Comparison of ENCODE assay signal across 14 cellular contexts in the genomic region with DNA sequence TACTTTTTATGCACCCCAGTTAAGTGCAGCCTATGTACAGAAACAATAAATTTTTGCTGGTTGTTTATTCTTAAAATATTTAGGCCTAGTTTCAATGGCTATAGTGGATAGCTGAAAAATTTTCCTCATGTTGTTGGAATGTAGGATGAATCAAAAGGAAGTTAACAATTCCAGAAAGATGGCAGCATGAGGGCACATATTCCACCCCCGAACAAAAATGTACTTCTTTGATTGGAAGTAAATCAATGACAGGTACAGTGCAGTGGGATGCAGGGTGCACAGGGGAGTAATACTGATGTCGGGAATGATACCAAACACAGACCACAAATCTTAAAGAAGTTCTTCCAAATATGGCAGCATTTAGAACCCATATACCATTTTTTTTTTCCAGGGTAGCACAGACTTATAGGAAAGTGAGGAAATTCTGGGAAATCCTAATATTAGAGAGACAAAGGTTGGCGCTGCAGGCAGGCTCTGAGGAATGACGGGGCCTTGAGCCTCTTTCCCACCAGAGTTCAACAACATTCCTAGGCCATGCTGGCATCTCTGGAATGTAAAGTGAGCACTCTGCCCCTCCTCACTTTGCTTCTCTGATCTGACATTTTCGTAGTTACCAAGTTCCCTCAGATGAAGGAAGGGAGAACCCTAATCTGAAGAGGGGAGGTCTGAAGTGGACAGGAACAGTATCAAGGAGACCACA. TPM values are rescaled to one million over a fixed set of nuclear protein-coding genes. Genes with fewer than 3 reads are reported as not detected.
DNase-seq lines count a peak whose midpoint lies in the region; ATAC-seq and TF ChIP-seq lines count a peak whose summit lies in the region.
"Had no signal": no experiment of that assay in that cellular context is flagged by ENCODE, and none has a peak within 500 bp of the region (broad histone marks: within the 10 kb centered on the region; RNA-seq: fewer than 3 reads in every experiment).

No MANE protein-coding gene starts in this region.

- H3K27me3 ChIP-seq in cardiac muscle cell, result no peaks in the 10 kb centered on the region
- H3K27me3 ChIP-seq in upper lobe of right lung, result no peaks in the 10 kb centered on the region
- H3K27me3 ChIP-seq: esophagus muscularis mucosa had no signal

- H3K4me3 Mint-ChIP-seq in activated CD4-positive, alpha-beta T cell treated with anti-CD3 and anti-CD28 coated beads, Interleukin-2, amount 10 ng/mL, durations not matched to agents 7 days and 5 days, result no peak overlapping the region

- no peaks in the 10 kb centered on the region for H3K27me3 Mint-ChIP-seq in activated CD4-positive, alpha-beta T cell treated with anti-CD3 and anti-CD28 coated beads, Interleukin-2, amount 10 ng/mL, durations not matched to agents 7 days and 5 days

- no peaks in the 10 kb centered on the region for H3K36me3 ChIP-seq in cardiac muscle cell
- no peaks in the 10 kb centered on the region for H3K36me3 ChIP-seq in upper lobe of right lung
- H3K36me3 ChIP-seq: esophagus muscularis mucosa had no signal

- in situ Hi-C loops in astrocyte of the cerebellum (cut with HindIII; ENCODE audit: low sequenced_read_pairs), result no loop called here

- intact Hi-C loops in left ventricle myocardium superior (cut with micrococcal nuclease) (no loop called here), upper lobe of right lung (cut with DNase I) (no loop called here)

- ATAC-seq in left ventricle myocardium superior (no peak), upper lobe of right lung (peak; percentile 96), GM21367 (IDR thresholded peaks at IDR 0.05; ENCODE audit: unreplicated experiment) (no peak)

- no peak for TF ChIP-seq CTCF in cardiac muscle cell (IDR thresholded peaks at IDR 0.05; ENCODE audit: low read depth, low read length)
- TF ChIP-seq CTCF in astrocyte of the cerebellum (IDR thresholded peaks at IDR 0.05; ENCODE audit: low read depth, low read length, missing control alignments), result no peak
- TF ChIP-seq CTCF in upper lobe of right lung (IDR thresholded peaks at IDR 0.05), result no peak

- H3K9me3 Mint-ChIP-seq in activated CD4-positive, alpha-beta T cell treated with anti-CD3 and anti-CD28 coated beads, Interleukin-2, amount 10 ng/mL, durations not matched to agents 7 days and 5 days, result no peaks in the 10 kb centered on the region

- H3K4me1 ChIP-seq in cardiac muscle cell (ENCODE audit: low read depth) (peaks cover 16% of the 10 kb centered on the region), upper lobe of right lung (no peaks in the 10 kb centered on the region)

- DNase-seq in cardiac muscle cell (ENCODE audit: low read depth in 1 of 2, low spot score in 1 of 2) (peak; percentile 68 to 90), left ventricle myocardium superior (no peak), astrocyte of the cerebellum (ENCODE audit: low read depth) (peak; percentile 26), iPS-NIHi7 (ENCODE audit: extremely low spot score) (peak; percentile 80), upper lobe of right lung (no peak), NCI-H1694 treated with DMSO at 0.1 percent for 48 hours (lab: John Stamatoyannopoulos, UW) (no peak)
- DNase-seq in activated CD4-positive, alpha-beta T cell treated with anti-CD3 and anti-CD28 coated beads, Interleukin-2, amount 10 ng/mL, durations not matched to agents 7 days and 5 days, result no peak
- DNase-seq: activated T-cell treated with anti-CD3 and anti-CD28 coated beads, Interleukin-2, amount 50 U/mL, for 1 hour; NCI-H345; nucleus accumbens; stimulated activated CD8-positive, alpha-beta memory T cell treated with anti-CD3 and anti-CD28 coated beads, Interleukin-4, amount 100 ng/mL, for 48 hours; T-helper 1 cell had no signal

- CTCF ChIA-PET in activated CD4-positive, alpha-beta T cell treated with anti-CD3 and anti-CD28 coated beads, Interleukin-2, amount 10 ng/mL, durations not matched to agents 7 days and 5 days (lab: Charles Lee), result no interaction called here

- H3K9me3 ChIP-seq in cardiac muscle cell (ENCODE audit: low read depth) (no peaks in the 10 kb centered on the region), upper lobe of right lung (no peaks in the 10 kb centered on the region)
- H3K9me3 ChIP-seq: esophagus muscularis mucosa had no signal

- POLR2A ChIA-PET in activated CD4-positive, alpha-beta T cell treated with anti-CD3 and anti-CD28 coated beads, Interleukin-2, amount 10 ng/mL, durations not matched to agents 7 days and 5 days (lab: Charles Lee), result no interaction called here

- H3K4me1 Mint-ChIP-seq in activated CD4-positive, alpha-beta T cell treated with anti-CD3 and anti-CD28 coated beads, Interleukin-2, amount 10 ng/mL, durations not matched to agents 7 days and 5 days, result no peaks in the 10 kb centered on the region

- H3K27ac Mint-ChIP-seq in activated CD4-positive, alpha-beta T cell treated with anti-CD3 and anti-CD28 coated beads, Interleukin-2, amount 10 ng/mL, durations not matched to agents 7 days and 5 days, result no peak overlapping the region

- no peaks in the 10 kb centered on the region for H3K36me3 Mint-ChIP-seq in activated CD4-positive, alpha-beta T cell treated with anti-CD3 and anti-CD28 coated beads, Interleukin-2, amount 10 ng/mL, durations not matched to agents 7 days and 5 days (ENCODE audit: low read depth)

- H3K27ac ChIP-seq in cardiac muscle cell, result peak overlapping the region; percentile 97
- H3K27ac ChIP-seq in upper lobe of right lung, result no peak overlapping the region
- H3K27ac ChIP-seq: esophagus muscularis mucosa had no signal

- H3K4me3 ChIP-seq in cardiac muscle cell (no peak overlapping the region), astrocyte of the cerebellum (ENCODE audit: low read depth, low read length) (no peak overlapping the region), upper lobe of right lung (no peak overlapping the region)
- H3K4me3 ChIP-seq: esophagus muscularis mucosa had no signal

RNA-seq across cellular contexts. Expression of gene IKZF2, which starts 36.6 kb away (rescaled TPM):
- total RNA-seq in cardiac muscle cell, result 7.9 and 10.8 TPM in 2 replicates
- 3.1 and 5.5 TPM in 2 replicates for polyA plus RNA-seq in cardiac muscle cell
- 6.1 TPM for total RNA-seq in left ventricle myocardium superior
- 16.4 TPM for total RNA-seq in upper lobe of right lung
- total RNA-seq in activated CD4-positive, alpha-beta T cell treated with anti-CD3 and anti-CD28 coated beads, Interleukin-2, amount 10 ng/mL, durations not matched to agents 7 days and 5 days, result 1 to 10 TPM; 5.1 TPM

Comparison
In these comparisons a context has a peak if more than half of its experiments do, and no peak if none do; other contexts are left out.
1. DNase-seq: peak in cardiac muscle cell (2 of 2), astrocyte of the cerebellum (single experiment) and iPS-NIHi7 (single experiment); none in left ventricle myocardium superior (single experiment), upper lobe of right lung (single experiment), activated CD4-positive, alpha-beta T cell treated with anti-CD3 and anti-CD28 coated beads, Interleukin-2, amount 10 ng/mL, durations not matched to agents 7 days and 5 days (single experiment) and NCI-H1694 treated with DMSO at 0.1 percent for 48 hours (single experiment).